In the genomic region with DNA sequence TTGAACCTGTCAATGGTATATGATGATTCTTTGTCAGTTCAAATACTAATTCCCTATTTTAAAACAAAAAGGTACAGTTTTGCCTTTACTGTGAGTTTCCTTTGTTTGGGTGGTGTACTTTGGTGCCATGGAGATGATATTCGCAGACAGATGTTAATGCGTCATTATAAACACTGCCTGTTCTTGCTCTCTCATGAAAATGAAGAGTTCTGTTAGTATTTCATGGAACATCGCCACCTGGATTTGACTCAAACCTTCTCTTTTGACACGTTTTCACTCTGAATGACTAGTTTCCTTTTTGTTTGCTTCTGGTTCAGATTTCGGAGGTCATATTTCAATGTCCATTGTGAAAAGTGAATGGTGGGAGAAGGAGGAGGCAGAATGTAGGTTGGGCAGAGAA, we compare ENCODE assay signal across 1 cellular context.
TF ChIP-seq lines count a peak whose summit lies in the region.

No MANE protein-coding gene starts in this region.

TF ChIP-seq in GM23338, 12 proteins besides CTCF, POLR2A, EP300 and RAD21:
- TF ChIP-seq ZNF114 (CRISPR knock-in tag; IDR thresholded peaks at IDR 0.05) (no peak), CREB1 (CRISPR knock-in tag; IDR thresholded peaks at IDR 0.05; ENCODE audit: low read depth) (no peak), STAT1 (IDR thresholded peaks at IDR 0.05; ENCODE audit: unreplicated experiment) (no peak), ZNF331 (CRISPR knock-in tag; IDR thresholded peaks at IDR 0.05; ENCODE audit: low read depth) (no peak), EZH2phosphoT487 (IDR thresholded peaks at IDR 0.05; ENCODE audit: unreplicated experiment) (no peak), JUNB (IDR thresholded peaks at IDR 0.05; ENCODE audit: unreplicated experiment) (no peak), NANOG (IDR thresholded peaks at IDR 0.05; ENCODE audit: borderline replicate concordance) (no peak), POLR2AphosphoS5 (IDR thresholded peaks at IDR 0.05; ENCODE audit: low read depth) (no peak), EZH2 (IDR thresholded peaks at IDR 0.05; ENCODE audit: low read depth, unreplicated experiment) (no peak), ETS1 (IDR thresholded peaks at IDR 0.05) (no peak)
- TF ChIP-seq, protein P1, sequence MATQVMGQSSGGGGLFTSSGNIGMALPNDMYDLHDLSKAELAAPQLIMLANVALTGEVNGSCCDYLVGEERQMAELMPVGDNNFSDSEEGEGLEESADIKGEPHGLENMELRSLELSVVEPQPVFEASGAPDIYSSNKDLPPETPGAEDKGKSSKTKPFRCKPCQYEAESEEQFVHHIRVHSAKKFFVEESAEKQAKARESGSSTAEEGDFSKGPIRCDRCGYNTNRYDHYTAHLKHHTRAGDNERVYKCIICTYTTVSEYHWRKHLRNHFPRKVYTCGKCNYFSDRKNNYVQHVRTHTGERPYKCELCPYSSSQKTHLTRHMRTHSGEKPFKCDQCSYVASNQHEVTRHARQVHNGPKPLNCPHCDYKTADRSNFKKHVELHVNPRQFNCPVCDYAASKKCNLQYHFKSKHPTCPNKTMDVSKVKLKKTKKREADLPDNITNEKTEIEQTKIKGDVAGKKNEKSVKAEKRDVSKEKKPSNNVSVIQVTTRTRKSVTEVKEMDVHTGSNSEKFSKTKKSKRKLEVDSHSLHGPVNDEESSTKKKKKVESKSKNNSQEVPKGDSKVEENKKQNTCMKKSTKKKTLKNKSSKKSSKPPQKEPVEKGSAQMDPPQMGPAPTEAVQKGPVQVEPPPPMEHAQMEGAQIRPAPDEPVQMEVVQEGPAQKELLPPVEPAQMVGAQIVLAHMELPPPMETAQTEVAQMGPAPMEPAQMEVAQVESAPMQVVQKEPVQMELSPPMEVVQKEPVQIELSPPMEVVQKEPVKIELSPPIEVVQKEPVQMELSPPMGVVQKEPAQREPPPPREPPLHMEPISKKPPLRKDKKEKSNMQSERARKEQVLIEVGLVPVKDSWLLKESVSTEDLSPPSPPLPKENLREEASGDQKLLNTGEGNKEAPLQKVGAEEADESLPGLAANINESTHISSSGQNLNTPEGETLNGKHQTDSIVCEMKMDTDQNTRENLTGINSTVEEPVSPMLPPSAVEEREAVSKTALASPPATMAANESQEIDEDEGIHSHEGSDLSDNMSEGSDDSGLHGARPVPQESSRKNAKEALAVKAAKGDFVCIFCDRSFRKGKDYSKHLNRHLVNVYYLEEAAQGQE (IDR thresholded peaks at IDR 0.05; ENCODE audit: unreplicated experiment) = no peak
- TF ChIP-seq, protein P2, sequence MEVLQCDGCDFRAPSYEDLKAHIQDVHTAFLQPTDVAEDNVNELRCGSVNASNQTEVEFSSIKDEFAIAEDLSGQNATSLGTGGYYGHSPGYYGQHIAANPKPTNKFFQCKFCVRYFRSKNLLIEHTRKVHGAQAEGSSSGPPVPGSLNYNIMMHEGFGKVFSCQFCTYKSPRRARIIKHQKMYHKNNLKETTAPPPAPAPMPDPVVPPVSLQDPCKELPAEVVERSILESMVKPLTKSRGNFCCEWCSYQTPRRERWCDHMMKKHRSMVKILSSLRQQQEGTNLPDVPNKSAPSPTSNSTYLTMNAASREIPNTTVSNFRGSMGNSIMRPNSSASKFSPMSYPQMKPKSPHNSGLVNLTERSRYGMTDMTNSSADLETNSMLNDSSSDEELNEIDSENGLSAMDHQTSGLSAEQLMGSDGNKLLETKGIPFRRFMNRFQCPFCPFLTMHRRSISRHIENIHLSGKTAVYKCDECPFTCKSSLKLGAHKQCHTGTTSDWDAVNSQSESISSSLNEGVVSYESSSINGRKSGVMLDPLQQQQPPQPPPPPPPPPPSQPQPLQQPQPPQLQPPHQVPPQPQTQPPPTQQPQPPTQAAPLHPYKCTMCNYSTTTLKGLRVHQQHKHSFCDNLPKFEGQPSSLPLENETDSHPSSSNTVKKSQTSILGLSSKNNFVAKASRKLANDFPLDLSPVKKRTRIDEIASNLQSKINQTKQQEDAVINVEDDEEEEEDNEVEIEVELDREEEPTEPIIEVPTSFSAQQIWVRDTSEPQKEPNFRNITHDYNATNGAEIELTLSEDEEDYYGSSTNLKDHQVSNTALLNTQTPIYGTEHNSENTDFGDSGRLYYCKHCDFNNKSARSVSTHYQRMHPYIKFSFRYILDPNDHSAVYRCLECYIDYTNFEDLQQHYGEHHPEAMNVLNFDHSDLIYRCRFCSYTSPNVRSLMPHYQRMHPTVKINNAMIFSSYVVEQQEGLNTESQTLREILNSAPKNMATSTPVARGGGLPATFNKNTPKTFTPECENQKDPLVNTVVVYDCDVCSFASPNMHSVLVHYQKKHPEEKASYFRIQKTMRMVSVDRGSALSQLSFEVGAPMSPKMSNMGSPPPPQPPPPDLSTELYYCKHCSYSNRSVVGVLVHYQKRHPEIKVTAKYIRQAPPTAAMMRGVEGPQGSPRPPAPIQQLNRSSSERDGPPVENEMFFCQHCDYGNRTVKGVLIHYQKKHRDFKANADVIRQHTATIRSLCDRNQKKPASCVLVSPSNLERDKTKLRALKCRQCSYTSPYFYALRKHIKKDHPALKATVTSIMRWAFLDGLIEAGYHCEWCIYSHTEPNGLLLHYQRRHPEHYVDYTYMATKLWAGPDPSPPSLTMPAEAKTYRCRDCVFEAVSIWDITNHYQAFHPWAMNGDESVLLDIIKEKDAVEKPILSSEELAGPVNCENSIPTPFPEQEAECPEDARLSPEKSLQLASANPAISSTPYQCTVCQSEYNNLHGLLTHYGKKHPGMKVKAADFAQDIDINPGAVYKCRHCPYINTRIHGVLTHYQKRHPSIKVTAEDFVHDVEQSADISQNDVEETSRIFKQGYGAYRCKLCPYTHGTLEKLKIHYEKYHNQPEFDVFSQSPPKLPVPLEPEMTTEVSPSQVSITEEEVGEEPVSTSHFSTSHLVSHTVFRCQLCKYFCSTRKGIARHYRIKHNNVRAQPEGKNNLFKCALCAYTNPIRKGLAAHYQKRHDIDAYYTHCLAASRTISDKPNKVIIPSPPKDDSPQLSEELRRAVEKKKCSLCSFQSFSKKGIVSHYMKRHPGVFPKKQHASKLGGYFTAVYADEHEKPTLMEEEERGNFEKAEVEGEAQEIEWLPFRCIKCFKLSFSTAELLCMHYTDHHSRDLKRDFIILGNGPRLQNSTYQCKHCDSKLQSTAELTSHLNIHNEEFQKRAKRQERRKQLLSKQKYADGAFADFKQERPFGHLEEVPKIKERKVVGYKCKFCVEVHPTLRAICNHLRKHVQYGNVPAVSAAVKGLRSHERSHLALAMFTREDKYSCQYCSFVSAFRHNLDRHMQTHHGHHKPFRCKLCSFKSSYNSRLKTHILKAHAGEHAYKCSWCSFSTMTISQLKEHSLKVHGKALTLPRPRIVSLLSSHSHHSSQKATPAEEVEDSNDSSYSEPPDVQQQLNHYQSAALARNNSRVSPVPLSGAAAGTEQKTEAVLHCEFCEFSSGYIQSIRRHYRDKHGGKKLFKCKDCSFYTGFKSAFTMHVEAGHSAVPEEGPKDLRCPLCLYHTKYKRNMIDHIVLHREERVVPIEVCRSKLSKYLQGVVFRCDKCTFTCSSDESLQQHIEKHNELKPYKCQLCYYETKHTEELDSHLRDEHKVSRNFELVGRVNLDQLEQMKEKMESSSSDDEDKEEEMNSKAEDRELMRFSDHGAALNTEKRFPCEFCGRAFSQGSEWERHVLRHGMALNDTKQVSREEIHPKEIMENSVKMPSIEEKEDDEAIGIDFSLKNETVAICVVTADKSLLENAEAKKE (CRISPR knock-in tag; IDR thresholded peaks at IDR 0.05) = no peak
